In genomic region chr3:106745344-106746168, GRCh38 we compare ENCODE assay signal across 15 cellular contexts.
DNase-seq lines count a peak whose midpoint lies in the region; ATAC-seq and TF ChIP-seq lines count a peak whose summit lies in the region.
"Had no signal": no experiment of that assay in that cellular context is flagged by ENCODE, and none has a peak within 500 bp of the region (broad histone marks: within the 10 kb centered on the region; RNA-seq: fewer than 3 reads in every experiment).

No MANE protein-coding gene starts in this region.

- 94% methylated on average over 6 of the region's 7 CpGs for WGBS in mesenchymal stem cell

- no peak overlapping the region for H3K18ac ChIP-seq in mesenchymal stem cell (ENCODE audit: low read depth in 1 of 2, low read length in 2 of 2)

- no peaks in the 10 kb centered on the region for H3K79me1 ChIP-seq in mesenchymal stem cell (replicated peaks; ENCODE audit: low read length, poor library complexity, severe bottlenecking)

- no peak overlapping the region for H3K23ac ChIP-seq in mesenchymal stem cell (ENCODE audit: low read length in 2 of 2)

- H3K4me1 ChIP-seq in mesenchymal stem cell (ENCODE audit: control insufficient read depth, insufficient read depth, low read depth, low read length): no peaks in the 10 kb centered on the region

- no peaks in the 10 kb centered on the region for H3K27me3 ChIP-seq in mesenchymal stem cell (ENCODE audit: control insufficient read depth in 1 of 2, insufficient read depth in 1 of 2, low read length in 2 of 2)
- H3K27me3 ChIP-seq: dorsolateral prefrontal cortex had no signal

- H2BK5ac ChIP-seq in mesenchymal stem cell (ENCODE audit: low read depth, low read length, poor library complexity, severe bottlenecking): no peak overlapping the region

- DNase-seq in AG10803 (ENCODE audit: low read depth) (peak; percentile 88), NCI-H226 (peak; percentile 91), choroid plexus epithelial cell (ENCODE audit: low read depth) (peak; percentile 66), mesenchymal stem cell (no peak), SIG-M5 (lab: John Stamatoyannopoulos, UW) (no peak), midbrain (lab: John Stamatoyannopoulos, UW) (no peak), 8988T (no peak)
- DNase-seq: activated CD4-positive, alpha-beta T cell treated with anti-CD3 and anti-CD28 coated beads, Interleukin-2, amount 10 ng/mL, durations not matched to agents 24 days and 14 days; C1 segment of cervical spinal cord; dorsolateral prefrontal cortex; NCI-H1105; NCI-H446 treated with DMSO at 0.1 percent for 48 hours; stimulated activated CD4-positive, alpha-beta T cell treated with anti-CD3 and anti-CD28 coated beads, Interleukin-2, amount 100 ng/mL, for 24 hours; stimulated activated CD8-positive, alpha-beta memory T cell treated with anti-CD3 and anti-CD28 coated beads, Interleukin-4, amount 100 ng/mL, for 48 hours had no signal

- H3K4me3 ChIP-seq in AG10803 (ENCODE audit: low read length): no peak overlapping the region
- no peak overlapping the region for H3K4me3 ChIP-seq in choroid plexus epithelial cell (ENCODE audit: low read depth, low read length)
- peak overlapping the region in 1 of 2 experiments; percentile 49 for H3K4me3 ChIP-seq in mesenchymal stem cell (ENCODE audit: insufficient read depth in 1 of 2, low read depth in 1 of 2, low read length in 2 of 2)
- H3K4me3 ChIP-seq: dorsolateral prefrontal cortex had no signal

- no peak overlapping the region for H2BK120ac ChIP-seq in mesenchymal stem cell (ENCODE audit: low read depth, low read length)

- no peak overlapping the region for H4K8ac ChIP-seq in mesenchymal stem cell (ENCODE audit: low read length)

- TF ChIP-seq CTCF in AG10803 (conservative IDR thresholded peaks at IDR 0.05; ENCODE audit: low read length) (no peak), choroid plexus epithelial cell (conservative IDR thresholded peaks at IDR 0.05; ENCODE audit: low read depth, low read length) (no peak)

- peak overlapping the region; percentile 74 for H3K9ac ChIP-seq in mesenchymal stem cell (ENCODE audit: low read length)

- H2BK15ac ChIP-seq in mesenchymal stem cell (ENCODE audit: low read depth, poor library complexity, severe bottlenecking): no peak overlapping the region

- ATAC-seq in GM19467 (IDR thresholded peaks at IDR 0.05; ENCODE audit: unreplicated experiment): no peak

- H3K9me3 ChIP-seq in mesenchymal stem cell (ENCODE audit: control insufficient read depth, low read length): no peaks in the 10 kb centered on the region

- no peak overlapping the region for H4K91ac ChIP-seq in mesenchymal stem cell (ENCODE audit: low read length)

- no peak overlapping the region for H3K4ac ChIP-seq in mesenchymal stem cell (ENCODE audit: low read depth in 1 of 2, low read length in 2 of 2)

- no peaks in the 10 kb centered on the region for H3K36me3 ChIP-seq in mesenchymal stem cell (ENCODE audit: control insufficient read depth in 1 of 2, insufficient read depth in 2 of 2, low read depth in 1 of 2, low read length in 2 of 2)

- H3K14ac ChIP-seq in mesenchymal stem cell (ENCODE audit: low read length in 2 of 2): no peak overlapping the region

- H3K27ac ChIP-seq in mesenchymal stem cell (ENCODE audit: low read length, poor library complexity, severe bottlenecking): no peak overlapping the region
- H3K27ac ChIP-seq: dorsolateral prefrontal cortex had no signal

- no peak overlapping the region for H2BK12ac ChIP-seq in mesenchymal stem cell (ENCODE audit: low read length in 2 of 2)

- H2AK5ac ChIP-seq in mesenchymal stem cell (ENCODE audit: low read length, severe bottlenecking): no peak overlapping the region

- H3K4me2 ChIP-seq in mesenchymal stem cell (ENCODE audit: low read length, poor library complexity, severe bottlenecking): no peak overlapping the region

- no peak overlapping the region for H2AFZ ChIP-seq in mesenchymal stem cell (ENCODE audit: low read depth, low read length)

Comparison
In these comparisons a context has a peak if more than half of its experiments do, and no peak if none do; other contexts are left out.
1. DNase-seq: peak in AG10803 (single experiment), NCI-H226 (single experiment) and choroid plexus epithelial cell (single experiment); none in mesenchymal stem cell (single experiment), SIG-M5 (single experiment), midbrain (single experiment) and 8988T (single experiment).